26 cellular contexts compared by ENCODE assay signal in genomic region chr4:144347116-144347515, GRCh38.
"Had no signal": no experiment of that assay in that cellular context is flagged by ENCODE, and none has a peak within 500 bp of the region (broad histone marks: within the 10 kb centered on the region; RNA-seq: fewer than 3 reads in every experiment).

No MANE protein-coding gene starts in this region.

- DNase-seq: activated CD4-positive, alpha-beta memory T cell treated with anti-CD3 and anti-CD28 coated beads, Interleukin-2, amount 10 ng/mL, durations not matched to agents 7 days and 5 days; activated CD4-positive, alpha-beta T cell treated with anti-CD3 and anti-CD28 coated beads, Interleukin-2, amount 10 ng/mL, durations not matched to agents 7 days and 5 days; activated CD4-positive, CD25-positive, alpha-beta regulatory T cell treated with anti-CD3 and anti-CD28 coated beads, Interleukin-2, amount 50 U/mL, for 72 hours; activated gamma-delta T cell; activated naive CD4-positive, alpha-beta T cell treated with anti-CD3 and anti-CD28 coated beads for 36 hours; activated T-cell treated with anti-CD3 and anti-CD28 coated beads for 4 hours; activated T-cell treated with anti-CD3 and anti-CD28 coated beads, Interleukin-2, amount 50 U/mL, for 48 hours; central memory CD4-positive, alpha-beta T cell; IMR-90; Kasumi-1; KBM-7; NCI-H1092; NCI-H1694; NCI-H2029; NCI-H2107; NCI-H2171 treated with DMSO at 0.1 percent for 48 hours; NCI-H226; NCI-H510A; NCI-H526 treated with DMSO at 0.1 percent for 48 hours; NK-92 treated with Interleukin-12 subunit alpha and Interleukin-12 subunit beta, amount 100 ng/mL, for 24 hours; PC-3; SHP77 treated with DMSO at 0.1 percent for 48 hours had no signal

- H3K4me1 Mint-ChIP-seq: activated CD4-positive, alpha-beta memory T cell treated with anti-CD3 and anti-CD28 coated beads, Interleukin-2, amount 10 ng/mL, durations not matched to agents 7 days and 5 days; activated CD4-positive, alpha-beta T cell treated with anti-CD3 and anti-CD28 coated beads, Interleukin-2, amount 10 ng/mL, durations not matched to agents 7 days and 5 days; activated T-helper 17 cell treated with anti-CD3 and anti-CD28 coated beads, Interleukin-2, amount 50 U/mL, for 72 hours had no signal

- H3K27me3 Mint-ChIP-seq: activated CD4-positive, alpha-beta memory T cell treated with anti-CD3 and anti-CD28 coated beads, Interleukin-2, amount 10 ng/mL, durations not matched to agents 7 days and 5 days; activated T-helper 17 cell treated with anti-CD3 and anti-CD28 coated beads, Interleukin-2, amount 50 U/mL, for 72 hours had no signal

- H3K27ac Mint-ChIP-seq: activated CD4-positive, alpha-beta memory T cell treated with anti-CD3 and anti-CD28 coated beads, Interleukin-2, amount 10 ng/mL, durations not matched to agents 7 days and 5 days; activated CD4-positive, alpha-beta T cell treated with anti-CD3 and anti-CD28 coated beads, Interleukin-2, amount 10 ng/mL, durations not matched to agents 7 days and 5 days; activated naive CD4-positive, alpha-beta T cell treated with anti-CD3 and anti-CD28 coated beads for 36 hours; activated naive CD8-positive, alpha-beta T cell; activated T-helper 17 cell treated with anti-CD3 and anti-CD28 coated beads, Interleukin-2, amount 50 U/mL, for 72 hours; T-helper 1 cell treated with Interleukin-12 subunit alpha and Interleukin-12 subunit beta and Interleukin-4 antibody, amounts not matched to agents 30 μg/mL and 1 μg/mL, for 36 hours; WTC11 had no signal

- H3K4me3 Mint-ChIP-seq: activated CD4-positive, alpha-beta memory T cell treated with anti-CD3 and anti-CD28 coated beads, Interleukin-2, amount 10 ng/mL, durations not matched to agents 7 days and 5 days; activated CD4-positive, alpha-beta T cell treated with anti-CD3 and anti-CD28 coated beads, Interleukin-2, amount 10 ng/mL, durations not matched to agents 7 days and 5 days; activated naive CD4-positive, alpha-beta T cell treated with anti-CD3 and anti-CD28 coated beads for 36 hours; activated naive CD8-positive, alpha-beta T cell; activated T-helper 17 cell treated with anti-CD3 and anti-CD28 coated beads, Interleukin-2, amount 50 U/mL, for 72 hours; T-helper 1 cell treated with Interleukin-12 subunit alpha and Interleukin-12 subunit beta and Interleukin-4 antibody, amounts not matched to agents 30 μg/mL and 1 μg/mL, for 36 hours; WTC11 had no signal

- H3K9me3 Mint-ChIP-seq: activated CD4-positive, alpha-beta memory T cell treated with anti-CD3 and anti-CD28 coated beads, Interleukin-2, amount 10 ng/mL, durations not matched to agents 7 days and 5 days; activated CD4-positive, alpha-beta T cell treated with anti-CD3 and anti-CD28 coated beads, Interleukin-2, amount 10 ng/mL, durations not matched to agents 7 days and 5 days; activated naive CD4-positive, alpha-beta T cell treated with anti-CD3 and anti-CD28 coated beads for 36 hours; activated T-helper 17 cell treated with anti-CD3 and anti-CD28 coated beads, Interleukin-2, amount 50 U/mL, for 72 hours; T-helper 1 cell treated with Interleukin-12 subunit alpha and Interleukin-12 subunit beta and Interleukin-4 antibody, amounts not matched to agents 30 μg/mL and 1 μg/mL, for 36 hours; WTC11 had no signal

- ATAC-seq: activated T-helper 17 cell treated with anti-CD3 and anti-CD28 coated beads, Interleukin-2, amount 50 U/mL, for 72 hours; PC-3; WTC11 had no signal

- H3K36me3 Mint-ChIP-seq: activated naive CD8-positive, alpha-beta T cell; WTC11 had no signal
